ENCODE assay signal across 1 cellular context in genomic region chr3:144843099-144843498, GRCh38.
TF ChIP-seq lines count a peak whose summit lies in the region.

No MANE protein-coding gene starts in this region.

TF ChIP-seq in WTC11, 78 proteins besides CTCF, POLR2A, EP300 and RAD21 (continued from another document):
- TF ChIP-seq USF1 (CRISPR knock-in tag; IDR thresholded peaks at IDR 0.05) (no peak), ZNF396 (CRISPR knock-in tag; IDR thresholded peaks at IDR 0.05; ENCODE audit: borderline replicate concordance) (no peak), GRHL2 (CRISPR knock-in tag; IDR thresholded peaks at IDR 0.05; ENCODE audit: insufficient replicate concordance, severe bottlenecking) (no peak), ZNF317 (CRISPR knock-in tag; IDR thresholded peaks at IDR 0.05; ENCODE audit: borderline replicate concordance, low read depth) (no peak), TP53 (CRISPR knock-in tag; IDR thresholded peaks at IDR 0.05) (no peak), ZBTB43 (CRISPR knock-in tag; IDR thresholded peaks at IDR 0.05) (no peak), NFATC4 (CRISPR knock-in tag; IDR thresholded peaks at IDR 0.05) (no peak)
- TF ChIP-seq, protein P1, sequence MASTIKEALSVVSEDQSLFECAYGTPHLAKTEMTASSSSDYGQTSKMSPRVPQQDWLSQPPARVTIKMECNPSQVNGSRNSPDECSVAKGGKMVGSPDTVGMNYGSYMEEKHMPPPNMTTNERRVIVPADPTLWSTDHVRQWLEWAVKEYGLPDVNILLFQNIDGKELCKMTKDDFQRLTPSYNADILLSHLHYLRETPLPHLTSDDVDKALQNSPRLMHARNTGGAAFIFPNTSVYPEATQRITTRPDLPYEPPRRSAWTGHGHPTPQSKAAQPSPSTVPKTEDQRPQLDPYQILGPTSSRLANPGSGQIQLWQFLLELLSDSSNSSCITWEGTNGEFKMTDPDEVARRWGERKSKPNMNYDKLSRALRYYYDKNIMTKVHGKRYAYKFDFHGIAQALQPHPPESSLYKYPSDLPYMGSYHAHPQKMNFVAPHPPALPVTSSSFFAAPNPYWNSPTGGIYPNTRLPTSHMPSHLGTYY (CRISPR knock-in tag; IDR thresholded peaks at IDR 0.05), result no peak
- TF ChIP-seq, protein P2, sequence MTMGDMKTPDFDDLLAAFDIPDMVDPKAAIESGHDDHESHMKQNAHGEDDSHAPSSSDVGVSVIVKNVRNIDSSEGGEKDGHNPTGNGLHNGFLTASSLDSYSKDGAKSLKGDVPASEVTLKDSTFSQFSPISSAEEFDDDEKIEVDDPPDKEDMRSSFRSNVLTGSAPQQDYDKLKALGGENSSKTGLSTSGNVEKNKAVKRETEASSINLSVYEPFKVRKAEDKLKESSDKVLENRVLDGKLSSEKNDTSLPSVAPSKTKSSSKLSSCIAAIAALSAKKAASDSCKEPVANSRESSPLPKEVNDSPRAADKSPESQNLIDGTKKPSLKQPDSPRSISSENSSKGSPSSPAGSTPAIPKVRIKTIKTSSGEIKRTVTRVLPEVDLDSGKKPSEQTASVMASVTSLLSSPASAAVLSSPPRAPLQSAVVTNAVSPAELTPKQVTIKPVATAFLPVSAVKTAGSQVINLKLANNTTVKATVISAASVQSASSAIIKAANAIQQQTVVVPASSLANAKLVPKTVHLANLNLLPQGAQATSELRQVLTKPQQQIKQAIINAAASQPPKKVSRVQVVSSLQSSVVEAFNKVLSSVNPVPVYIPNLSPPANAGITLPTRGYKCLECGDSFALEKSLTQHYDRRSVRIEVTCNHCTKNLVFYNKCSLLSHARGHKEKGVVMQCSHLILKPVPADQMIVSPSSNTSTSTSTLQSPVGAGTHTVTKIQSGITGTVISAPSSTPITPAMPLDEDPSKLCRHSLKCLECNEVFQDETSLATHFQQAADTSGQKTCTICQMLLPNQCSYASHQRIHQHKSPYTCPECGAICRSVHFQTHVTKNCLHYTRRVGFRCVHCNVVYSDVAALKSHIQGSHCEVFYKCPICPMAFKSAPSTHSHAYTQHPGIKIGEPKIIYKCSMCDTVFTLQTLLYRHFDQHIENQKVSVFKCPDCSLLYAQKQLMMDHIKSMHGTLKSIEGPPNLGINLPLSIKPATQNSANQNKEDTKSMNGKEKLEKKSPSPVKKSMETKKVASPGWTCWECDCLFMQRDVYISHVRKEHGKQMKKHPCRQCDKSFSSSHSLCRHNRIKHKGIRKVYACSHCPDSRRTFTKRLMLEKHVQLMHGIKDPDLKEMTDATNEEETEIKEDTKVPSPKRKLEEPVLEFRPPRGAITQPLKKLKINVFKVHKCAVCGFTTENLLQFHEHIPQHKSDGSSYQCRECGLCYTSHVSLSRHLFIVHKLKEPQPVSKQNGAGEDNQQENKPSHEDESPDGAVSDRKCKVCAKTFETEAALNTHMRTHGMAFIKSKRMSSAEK (CRISPR knock-in tag; IDR thresholded peaks at IDR 0.05; ENCODE audit: borderline replicate concordance), result no peak
- TF ChIP-seq, protein P3, sequence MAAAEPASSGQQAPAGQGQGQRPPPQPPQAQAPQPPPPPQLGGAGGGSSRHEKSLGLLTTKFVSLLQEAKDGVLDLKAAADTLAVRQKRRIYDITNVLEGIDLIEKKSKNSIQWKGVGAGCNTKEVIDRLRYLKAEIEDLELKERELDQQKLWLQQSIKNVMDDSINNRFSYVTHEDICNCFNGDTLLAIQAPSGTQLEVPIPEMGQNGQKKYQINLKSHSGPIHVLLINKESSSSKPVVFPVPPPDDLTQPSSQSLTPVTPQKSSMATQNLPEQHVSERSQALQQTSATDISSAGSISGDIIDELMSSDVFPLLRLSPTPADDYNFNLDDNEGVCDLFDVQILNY (CRISPR knock-in tag; IDR thresholded peaks at IDR 0.05), result no peak
- TF ChIP-seq, protein P4, sequence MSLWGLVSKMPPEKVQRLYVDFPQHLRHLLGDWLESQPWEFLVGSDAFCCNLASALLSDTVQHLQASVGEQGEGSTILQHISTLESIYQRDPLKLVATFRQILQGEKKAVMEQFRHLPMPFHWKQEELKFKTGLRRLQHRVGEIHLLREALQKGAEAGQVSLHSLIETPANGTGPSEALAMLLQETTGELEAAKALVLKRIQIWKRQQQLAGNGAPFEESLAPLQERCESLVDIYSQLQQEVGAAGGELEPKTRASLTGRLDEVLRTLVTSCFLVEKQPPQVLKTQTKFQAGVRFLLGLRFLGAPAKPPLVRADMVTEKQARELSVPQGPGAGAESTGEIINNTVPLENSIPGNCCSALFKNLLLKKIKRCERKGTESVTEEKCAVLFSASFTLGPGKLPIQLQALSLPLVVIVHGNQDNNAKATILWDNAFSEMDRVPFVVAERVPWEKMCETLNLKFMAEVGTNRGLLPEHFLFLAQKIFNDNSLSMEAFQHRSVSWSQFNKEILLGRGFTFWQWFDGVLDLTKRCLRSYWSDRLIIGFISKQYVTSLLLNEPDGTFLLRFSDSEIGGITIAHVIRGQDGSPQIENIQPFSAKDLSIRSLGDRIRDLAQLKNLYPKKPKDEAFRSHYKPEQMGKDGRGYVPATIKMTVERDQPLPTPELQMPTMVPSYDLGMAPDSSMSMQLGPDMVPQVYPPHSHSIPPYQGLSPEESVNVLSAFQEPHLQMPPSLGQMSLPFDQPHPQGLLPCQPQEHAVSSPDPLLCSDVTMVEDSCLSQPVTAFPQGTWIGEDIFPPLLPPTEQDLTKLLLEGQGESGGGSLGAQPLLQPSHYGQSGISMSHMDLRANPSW (CRISPR knock-in tag; conservative IDR thresholded peaks at IDR 0.05; ENCODE audit: low read depth), result no peak
TF ChIP-seq in WTC11: peak in this region for 0.
